In genomic region chr15:35546581-35547381, GRCh38 we compare ENCODE assay signal across 8 cellular contexts.
A peak's percentile ranks its signal among the peaks of the same experiment; 100 is the strongest.
DNase-seq lines count a peak whose midpoint lies in the region; ATAC-seq lines count a peak whose summit lies in the region.

No MANE protein-coding gene starts in this region.

- no peaks in the 10 kb centered on the region for H3K36me3 Mint-ChIP-seq in activated naive CD4-positive, alpha-beta T cell treated with anti-CD3 and anti-CD28 coated beads, Interleukin-2, amount 50 U/mL, for 24 hours
- no peaks in the 10 kb centered on the region for H3K36me3 Mint-ChIP-seq in stimulated activated naive CD8-positive, alpha-beta T cell treated with anti-CD3 and anti-CD28 coated beads, Interleukin-15, Interleukin-2, amounts not matched to agents 100 ng/mL and 50 ng/mL, for 24 hours (ENCODE audit: low read depth)

- peak overlapping the region; percentile 71 for H3K4me3 ChIP-seq in iPS-18c (ENCODE audit: insufficient read depth, low read depth, low read length)

- no peaks in the 10 kb centered on the region for H3K9me3 Mint-ChIP-seq in activated naive CD4-positive, alpha-beta T cell treated with anti-CD3 and anti-CD28 coated beads, Interleukin-2, amount 50 U/mL, for 24 hours
- H3K9me3 Mint-ChIP-seq in stimulated activated naive CD8-positive, alpha-beta T cell treated with anti-CD3 and anti-CD28 coated beads, Interleukin-15, Interleukin-2, amounts not matched to agents 100 ng/mL and 50 ng/mL, for 24 hours = no peaks in the 10 kb centered on the region

- no peaks in the 10 kb centered on the region for H3K27me3 Mint-ChIP-seq in activated naive CD4-positive, alpha-beta T cell treated with anti-CD3 and anti-CD28 coated beads, Interleukin-2, amount 50 U/mL, for 24 hours
- H3K27me3 Mint-ChIP-seq in stimulated activated naive CD8-positive, alpha-beta T cell treated with anti-CD3 and anti-CD28 coated beads, Interleukin-15, Interleukin-2, amounts not matched to agents 100 ng/mL and 50 ng/mL, for 24 hours = no peaks in the 10 kb centered on the region

- DNase-seq in NCI-H1105 (lab: John Stamatoyannopoulos, UW) = no peak
- no peak for DNase-seq in SHP77 (lab: John Stamatoyannopoulos, UW)

- no peaks in the 10 kb centered on the region for H3K9me3 ChIP-seq in iPS-18c (ENCODE audit: control insufficient read depth, insufficient read depth, low read length)

- peak overlapping the region; percentile 93 for H3K27ac Mint-ChIP-seq in activated naive CD4-positive, alpha-beta T cell treated with anti-CD3 and anti-CD28 coated beads, Interleukin-2, amount 50 U/mL, for 24 hours
- H3K27ac Mint-ChIP-seq in stimulated activated naive CD8-positive, alpha-beta T cell treated with anti-CD3 and anti-CD28 coated beads, Interleukin-15, Interleukin-2, amounts not matched to agents 100 ng/mL and 50 ng/mL, for 24 hours = peak overlapping the region; percentile 86

- peak; percentile 24 for ATAC-seq in GM18502 (IDR thresholded peaks at IDR 0.05; ENCODE audit: poor library complexity, unreplicated experiment)
- peak; percentile 2 for ATAC-seq in HG03039 (IDR thresholded peaks at IDR 0.05; ENCODE audit: unreplicated experiment)
- no peak for ATAC-seq in HG03097 (IDR thresholded peaks at IDR 0.05; ENCODE audit: low FRiP score, unreplicated experiment)

- peaks cover 29% of the 10 kb centered on the region for H3K4me1 Mint-ChIP-seq in activated naive CD4-positive, alpha-beta T cell treated with anti-CD3 and anti-CD28 coated beads, Interleukin-2, amount 50 U/mL, for 24 hours
- peaks cover 23% of the 10 kb centered on the region for H3K4me1 Mint-ChIP-seq in stimulated activated naive CD8-positive, alpha-beta T cell treated with anti-CD3 and anti-CD28 coated beads, Interleukin-15, Interleukin-2, amounts not matched to agents 100 ng/mL and 50 ng/mL, for 24 hours (ENCODE audit: low read depth)

- peak overlapping the region; percentile 100 for H3K4me3 Mint-ChIP-seq in activated naive CD4-positive, alpha-beta T cell treated with anti-CD3 and anti-CD28 coated beads, Interleukin-2, amount 50 U/mL, for 24 hours
- peak overlapping the region; percentile 95 for H3K4me3 Mint-ChIP-seq in stimulated activated naive CD8-positive, alpha-beta T cell treated with anti-CD3 and anti-CD28 coated beads, Interleukin-15, Interleukin-2, amounts not matched to agents 100 ng/mL and 50 ng/mL, for 24 hours
